ENCODE assay signal across 1 cellular context in the genomic region with DNA sequence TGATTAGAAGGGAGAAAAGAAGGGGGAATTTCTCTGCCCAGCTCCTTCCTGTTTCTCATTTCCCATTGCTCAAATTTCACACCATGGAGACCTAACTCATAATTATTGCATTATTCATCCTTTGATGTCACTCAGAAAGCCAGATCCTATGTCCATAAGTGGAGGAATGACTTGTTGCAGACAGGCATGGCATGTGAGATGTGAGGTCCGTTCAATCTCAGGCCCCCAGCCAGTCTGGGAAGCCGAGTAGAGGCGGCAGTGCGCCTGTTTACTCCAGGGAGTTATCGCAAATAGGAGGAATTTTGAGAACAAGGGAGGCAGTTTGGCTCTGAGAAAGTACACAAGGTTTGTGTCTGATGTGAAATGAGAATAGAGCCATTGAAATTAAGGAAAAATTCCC.
TF ChIP-seq lines count a peak whose summit lies in the region.

No MANE protein-coding gene starts in this region.

TF ChIP-seq in IMR-90, 13 proteins besides CTCF, POLR2A, EP300 and RAD21 (continued from another document):
- TF ChIP-seq, protein P1, sequence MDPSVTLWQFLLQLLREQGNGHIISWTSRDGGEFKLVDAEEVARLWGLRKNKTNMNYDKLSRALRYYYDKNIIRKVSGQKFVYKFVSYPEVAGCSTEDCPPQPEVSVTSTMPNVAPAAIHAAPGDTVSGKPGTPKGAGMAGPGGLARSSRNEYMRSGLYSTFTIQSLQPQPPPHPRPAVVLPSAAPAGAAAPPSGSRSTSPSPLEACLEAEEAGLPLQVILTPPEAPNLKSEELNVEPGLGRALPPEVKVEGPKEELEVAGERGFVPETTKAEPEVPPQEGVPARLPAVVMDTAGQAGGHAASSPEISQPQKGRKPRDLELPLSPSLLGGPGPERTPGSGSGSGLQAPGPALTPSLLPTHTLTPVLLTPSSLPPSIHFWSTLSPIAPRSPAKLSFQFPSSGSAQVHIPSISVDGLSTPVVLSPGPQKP (IDR thresholded peaks at IDR 0.05; ENCODE audit: borderline replicate concordance, low read depth, low read length) = no peak
- no peak for TF ChIP-seq MAZ (IDR thresholded peaks at IDR 0.05; ENCODE audit: borderline replicate concordance, low read depth, low read length)
- TF ChIP-seq FOS (IDR thresholded peaks at IDR 0.05; ENCODE audit: low read depth, low read length) = no peak
- TF ChIP-seq CEBPB (IDR thresholded peaks at IDR 0.05; ENCODE audit: low read depth, low read length) = 0 out of 2 replicates have a peak, but pooled peaks have one; percentile 8
- TF ChIP-seq MAFK (IDR thresholded peaks at IDR 0.05; ENCODE audit: low read depth, low read length) = no peak
